In genomic region chr10:49151025-49151445, GRCh38 we compare ENCODE assay signal across 1 cellular context.
TF ChIP-seq lines count a peak whose summit lies in the region.

No MANE protein-coding gene starts in this region.

TF ChIP-seq in SK-N-SH, 30 proteins besides CTCF, POLR2A, EP300 and RAD21 (continued from another document):
- no peak for TF ChIP-seq NRF1 (IDR thresholded peaks at IDR 0.05; ENCODE audit: low read depth, low read length)
- TF ChIP-seq RCOR1 (IDR thresholded peaks at IDR 0.05; ENCODE audit: low read length), result peak; percentile 80
- no peak for TF ChIP-seq POLR2AphosphoS5 (IDR thresholded peaks at IDR 0.05; ENCODE audit: low read depth, low read length)
- TF ChIP-seq GABPA (IDR thresholded peaks at IDR 0.05; ENCODE audit: low read depth), result no peak
- TF ChIP-seq FOSL2 (IDR thresholded peaks at IDR 0.05; ENCODE audit: borderline replicate concordance, low read depth), result no peak
- no peak for TF ChIP-seq PBX3 (IDR thresholded peaks at IDR 0.05)
- no peak; the same call in 1 of the 2 replicates for TF ChIP-seq RFX5 (IDR thresholded peaks at IDR 0.05; ENCODE audit: low read length)
- TF ChIP-seq NFIC (IDR thresholded peaks at IDR 0.05; ENCODE audit: borderline replicate concordance), result no peak
- no peak for TF ChIP-seq IRF3 (IDR thresholded peaks at IDR 0.05; ENCODE audit: low read depth, low read length)
- peak; percentile 34; the same call in 1 of the 2 replicates for TF ChIP-seq MXI1 (IDR thresholded peaks at IDR 0.05; ENCODE audit: low read depth, low read length)
- TF ChIP-seq USF2 (IDR thresholded peaks at IDR 0.05; ENCODE audit: borderline replicate concordance, low read depth, low read length), result no peak
- TF ChIP-seq ZBTB33 (IDR thresholded peaks at IDR 0.05; ENCODE audit: borderline replicate concordance, low read depth), result no peak
- no peak for TF ChIP-seq EZH2phosphoT487 (IDR thresholded peaks at IDR 0.05; ENCODE audit: borderline replicate concordance, low read depth)
- no peak for TF ChIP-seq RXRA (IDR thresholded peaks at IDR 0.05; ENCODE audit: borderline replicate concordance, low read depth)
- no peak for TF ChIP-seq SIN3A (IDR thresholded peaks at IDR 0.05; ENCODE audit: borderline replicate concordance, low read depth, low read length)
- TF ChIP-seq ELF1 (IDR thresholded peaks at IDR 0.05), result no peak
- TF ChIP-seq JUND (IDR thresholded peaks at IDR 0.05), result no peak
- TF ChIP-seq YY1 (IDR thresholded peaks at IDR 0.05; ENCODE audit: low read depth), result no peak
- TF ChIP-seq SMC3 (IDR thresholded peaks at IDR 0.05; ENCODE audit: low read depth, low read length), result no peak
- no peak for TF ChIP-seq MEF2A (IDR thresholded peaks at IDR 0.05; ENCODE audit: borderline replicate concordance, low read depth)
- no peak for TF ChIP-seq USF1 (IDR thresholded peaks at IDR 0.05; ENCODE audit: borderline replicate concordance, low read depth)
- no peak for TF ChIP-seq MAX (IDR thresholded peaks at IDR 0.05; ENCODE audit: low read depth)
- peak; percentile 75 for TF ChIP-seq FOXJ3 (CRISPR knock-in tag; IDR thresholded peaks at IDR 0.05)
- TF ChIP-seq TEAD4 (IDR thresholded peaks at IDR 0.05; ENCODE audit: borderline replicate concordance, insufficient read depth), result no peak
- TF ChIP-seq GATA2 (CRISPR knock-in tag; IDR thresholded peaks at IDR 0.05), result peak; percentile 90
- no peak for TF ChIP-seq REST (IDR thresholded peaks at IDR 0.05; ENCODE audit: low read depth, low read length)
- peak; percentile 62 for TF ChIP-seq CHD2 (IDR thresholded peaks at IDR 0.05; ENCODE audit: low read length, partially characterized antibody)
